Comparison of ENCODE assay signal across 2 cellular contexts in genomic region chr12:936377-937345, GRCh38.
A peak's percentile ranks its signal among the peaks of the same experiment; 100 is the strongest.
TF ChIP-seq lines count a peak whose summit lies in the region.

No MANE protein-coding gene starts in this region.

TF ChIP-seq in HepG2, 621 proteins besides CTCF, POLR2A, EP300 and RAD21 (continues in another document):
- TF ChIP-seq CBX2 (IDR thresholded peaks at IDR 0.05; ENCODE audit: low read depth, low read length) (no peak), CBX2 (CRISPR knock-in tag; IDR thresholded peaks at IDR 0.05; ENCODE audit: low read depth) (no peak), NFRKB (IDR thresholded peaks at IDR 0.05) (no peak), ZNF362 (CRISPR knock-in tag; IDR thresholded peaks at IDR 0.05; ENCODE audit: borderline replicate concordance) (peak; percentile 18; the same call in 1 of the 2 replicates), ZEB1 (IDR thresholded peaks at IDR 0.05; ENCODE audit: insufficient replicate concordance, low read depth) (peak; percentile 53), SNAPC4 (CRISPR knock-in tag; IDR thresholded peaks at IDR 0.05) (no peak), NR2F6 (IDR thresholded peaks at IDR 0.05) (peak; percentile 81), NR2F6 (CRISPR knock-in tag; IDR thresholded peaks at IDR 0.05) (peak; percentile 88), CEBPB (IDR thresholded peaks at IDR 0.05; ENCODE audit: borderline replicate concordance, low read depth, low read length) (peak; percentile 3; the same call in 1 of the 2 replicates), RXRB (CRISPR knock-in tag; IDR thresholded peaks at IDR 0.05; ENCODE audit: borderline replicate concordance) (0 out of 2 replicates have a peak, but pooled peaks have one; percentile 18), HNRNPH1 (optimal IDR thresholded peaks at IDR 0.05; ENCODE audit: low read depth, low read length) (no peak), NR2F1 (CRISPR knock-in tag; IDR thresholded peaks at IDR 0.05) (peak; percentile 14 to 60; a peak in 2 of 4 replicates), ZSCAN20 (CRISPR knock-in tag; IDR thresholded peaks at IDR 0.05; ENCODE audit: borderline replicate concordance) (no peak), ATAD3A (CRISPR knock-in tag; IDR thresholded peaks at IDR 0.05) (no peak), ZNF335 (CRISPR knock-in tag; IDR thresholded peaks at IDR 0.05) (no peak), ZMYM2 (CRISPR knock-in tag; IDR thresholded peaks at IDR 0.05) (no peak), ZNF274 (CRISPR knock-in tag; IDR thresholded peaks at IDR 0.05) (no peak), SUZ12 (IDR thresholded peaks at IDR 0.05; ENCODE audit: low read depth, low read length) (no peak), ZNF180 (CRISPR knock-in tag; IDR thresholded peaks at IDR 0.05; ENCODE audit: borderline replicate concordance, low read depth) (no peak), ZNF605 (CRISPR knock-in tag; IDR thresholded peaks at IDR 0.05) (no peak), TEAD3 (CRISPR knock-in tag; optimal IDR thresholded peaks at IDR 0.05; ENCODE audit: borderline replicate concordance) (peak; percentile 72)
- TF ChIP-seq, protein P1, sequence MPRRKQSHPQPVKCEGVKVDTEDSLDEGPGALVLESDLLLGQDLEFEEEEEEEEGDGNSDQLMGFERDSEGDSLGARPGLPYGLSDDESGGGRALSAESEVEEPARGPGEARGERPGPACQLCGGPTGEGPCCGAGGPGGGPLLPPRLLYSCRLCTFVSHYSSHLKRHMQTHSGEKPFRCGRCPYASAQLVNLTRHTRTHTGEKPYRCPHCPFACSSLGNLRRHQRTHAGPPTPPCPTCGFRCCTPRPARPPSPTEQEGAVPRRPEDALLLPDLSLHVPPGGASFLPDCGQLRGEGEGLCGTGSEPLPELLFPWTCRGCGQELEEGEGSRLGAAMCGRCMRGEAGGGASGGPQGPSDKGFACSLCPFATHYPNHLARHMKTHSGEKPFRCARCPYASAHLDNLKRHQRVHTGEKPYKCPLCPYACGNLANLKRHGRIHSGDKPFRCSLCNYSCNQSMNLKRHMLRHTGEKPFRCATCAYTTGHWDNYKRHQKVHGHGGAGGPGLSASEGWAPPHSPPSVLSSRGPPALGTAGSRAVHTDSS (CRISPR knock-in tag; conservative IDR thresholded peaks at IDR 0.05) = no peak
- TF ChIP-seq, protein P2, sequence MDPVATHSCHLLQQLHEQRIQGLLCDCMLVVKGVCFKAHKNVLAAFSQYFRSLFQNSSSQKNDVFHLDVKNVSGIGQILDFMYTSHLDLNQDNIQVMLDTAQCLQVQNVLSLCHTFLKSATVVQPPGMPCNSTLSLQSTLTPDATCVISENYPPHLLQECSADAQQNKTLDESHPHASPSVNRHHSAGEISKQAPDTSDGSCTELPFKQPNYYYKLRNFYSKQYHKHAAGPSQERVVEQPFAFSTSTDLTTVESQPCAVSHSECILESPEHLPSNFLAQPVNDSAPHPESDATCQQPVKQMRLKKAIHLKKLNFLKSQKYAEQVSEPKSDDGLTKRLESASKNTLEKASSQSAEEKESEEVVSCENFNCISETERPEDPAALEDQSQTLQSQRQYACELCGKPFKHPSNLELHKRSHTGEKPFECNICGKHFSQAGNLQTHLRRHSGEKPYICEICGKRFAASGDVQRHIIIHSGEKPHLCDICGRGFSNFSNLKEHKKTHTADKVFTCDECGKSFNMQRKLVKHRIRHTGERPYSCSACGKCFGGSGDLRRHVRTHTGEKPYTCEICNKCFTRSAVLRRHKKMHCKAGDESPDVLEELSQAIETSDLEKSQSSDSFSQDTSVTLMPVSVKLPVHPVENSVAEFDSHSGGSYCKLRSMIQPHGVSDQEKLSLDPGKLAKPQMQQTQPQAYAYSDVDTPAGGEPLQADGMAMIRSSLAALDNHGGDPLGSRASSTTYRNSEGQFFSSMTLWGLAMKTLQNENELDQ (CRISPR knock-in tag; IDR thresholded peaks at IDR 0.05; ENCODE audit: borderline replicate concordance) = no peak

TF ChIP-seq in Ishikawa, 13 proteins besides CTCF, POLR2A, EP300 and RAD21:
- TF ChIP-seq CEBPB (IDR thresholded peaks at IDR 0.05) = peak; percentile 53; the same call in 1 of the 2 replicates
- TF ChIP-seq, protein P3, sequence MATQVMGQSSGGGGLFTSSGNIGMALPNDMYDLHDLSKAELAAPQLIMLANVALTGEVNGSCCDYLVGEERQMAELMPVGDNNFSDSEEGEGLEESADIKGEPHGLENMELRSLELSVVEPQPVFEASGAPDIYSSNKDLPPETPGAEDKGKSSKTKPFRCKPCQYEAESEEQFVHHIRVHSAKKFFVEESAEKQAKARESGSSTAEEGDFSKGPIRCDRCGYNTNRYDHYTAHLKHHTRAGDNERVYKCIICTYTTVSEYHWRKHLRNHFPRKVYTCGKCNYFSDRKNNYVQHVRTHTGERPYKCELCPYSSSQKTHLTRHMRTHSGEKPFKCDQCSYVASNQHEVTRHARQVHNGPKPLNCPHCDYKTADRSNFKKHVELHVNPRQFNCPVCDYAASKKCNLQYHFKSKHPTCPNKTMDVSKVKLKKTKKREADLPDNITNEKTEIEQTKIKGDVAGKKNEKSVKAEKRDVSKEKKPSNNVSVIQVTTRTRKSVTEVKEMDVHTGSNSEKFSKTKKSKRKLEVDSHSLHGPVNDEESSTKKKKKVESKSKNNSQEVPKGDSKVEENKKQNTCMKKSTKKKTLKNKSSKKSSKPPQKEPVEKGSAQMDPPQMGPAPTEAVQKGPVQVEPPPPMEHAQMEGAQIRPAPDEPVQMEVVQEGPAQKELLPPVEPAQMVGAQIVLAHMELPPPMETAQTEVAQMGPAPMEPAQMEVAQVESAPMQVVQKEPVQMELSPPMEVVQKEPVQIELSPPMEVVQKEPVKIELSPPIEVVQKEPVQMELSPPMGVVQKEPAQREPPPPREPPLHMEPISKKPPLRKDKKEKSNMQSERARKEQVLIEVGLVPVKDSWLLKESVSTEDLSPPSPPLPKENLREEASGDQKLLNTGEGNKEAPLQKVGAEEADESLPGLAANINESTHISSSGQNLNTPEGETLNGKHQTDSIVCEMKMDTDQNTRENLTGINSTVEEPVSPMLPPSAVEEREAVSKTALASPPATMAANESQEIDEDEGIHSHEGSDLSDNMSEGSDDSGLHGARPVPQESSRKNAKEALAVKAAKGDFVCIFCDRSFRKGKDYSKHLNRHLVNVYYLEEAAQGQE (IDR thresholded peaks at IDR 0.05; ENCODE audit: low read depth) = no peak
TF ChIP-seq in Ishikawa: peak in this region for 1.
